ENCODE assay signal across 13 cellular contexts in the genomic region with DNA sequence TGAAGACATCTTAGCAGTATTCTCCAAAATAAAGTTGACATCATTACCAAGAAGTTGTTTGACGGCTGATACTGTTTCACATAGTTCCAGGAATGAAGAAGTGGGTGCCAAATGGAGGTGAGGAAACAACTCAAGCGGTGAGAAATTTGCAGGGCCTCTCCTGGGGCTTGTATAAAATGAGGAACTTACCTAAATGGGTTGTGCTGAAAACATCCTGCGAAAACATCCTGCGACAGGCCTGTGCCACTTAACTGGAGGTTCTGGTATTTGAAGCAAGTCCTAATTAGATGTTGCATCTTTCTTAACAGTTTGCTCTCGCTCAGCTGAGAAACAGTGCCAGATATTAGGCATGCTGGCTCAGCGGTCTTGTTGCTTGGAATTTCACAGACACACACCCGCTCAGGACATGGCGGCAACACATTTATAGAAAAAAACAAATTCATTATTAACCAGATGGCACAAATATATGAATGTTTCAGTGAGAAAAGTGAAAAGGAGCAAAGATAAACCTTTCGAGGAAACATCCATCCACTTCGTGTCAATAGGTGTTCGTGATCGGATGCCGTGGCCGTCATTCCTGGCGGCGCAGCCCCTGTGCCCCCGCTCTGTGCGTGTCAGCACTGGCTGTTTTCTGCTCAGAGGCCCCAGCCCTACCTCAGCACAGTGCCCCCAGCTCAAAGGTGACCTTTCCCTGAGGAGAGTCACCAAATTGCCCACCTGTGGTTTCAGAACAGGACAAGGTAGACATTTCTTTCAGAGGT.
DNase-seq lines count a peak whose midpoint lies in the region; ATAC-seq lines count a peak whose summit lies in the region.
"Had no signal": no experiment of that assay in that cellular context is flagged by ENCODE, and none has a peak within 500 bp of the region (broad histone marks: within the 10 kb centered on the region; RNA-seq: fewer than 3 reads in every experiment).

No MANE protein-coding gene starts in this region.

- no peak overlapping the region for H3K4me3 ChIP-seq in effector memory CD4-positive, alpha-beta T cell (ENCODE audit: insufficient read depth, low read depth, low read length, poor library complexity, severe bottlenecking)
- H3K4me3 ChIP-seq: hepatocyte had no signal

- no peaks in the 10 kb centered on the region for H3K4me1 ChIP-seq in effector memory CD4-positive, alpha-beta T cell (ENCODE audit: control insufficient read depth, insufficient read depth, low read length, poor library complexity, severe bottlenecking)

- H3K27me3 Mint-ChIP-seq in effector memory CD8-positive, alpha-beta T cell: no peaks in the 10 kb centered on the region
- H3K27me3 Mint-ChIP-seq: activated naive CD4-positive, alpha-beta T cell treated with anti-CD3 and anti-CD28 coated beads, Interleukin-2, amount 50 U/mL, for 24 hours had no signal

- H3K36me3 ChIP-seq in effector memory CD4-positive, alpha-beta T cell (ENCODE audit: control insufficient read depth, insufficient read depth, low read length): peaks cover 43% of the 10 kb centered on the region

- H3K9me3 ChIP-seq in effector memory CD4-positive, alpha-beta T cell (ENCODE audit: control insufficient read depth, low read length): no peaks in the 10 kb centered on the region

- ATAC-seq in GM18868 (IDR thresholded peaks at IDR 0.05; ENCODE audit: unreplicated experiment): peak; percentile 59
- ATAC-seq in effector memory CD8-positive, alpha-beta T cell (replicated peaks): peak; percentile 47

- peaks cover 79% of the 10 kb centered on the region for H3K36me3 Mint-ChIP-seq in effector memory CD8-positive, alpha-beta T cell (ENCODE audit: insufficient read depth)

- no peak overlapping the region for H3K4me3 Mint-ChIP-seq in effector memory CD8-positive, alpha-beta T cell
- H3K4me3 Mint-ChIP-seq: activated naive CD4-positive, alpha-beta T cell treated with anti-CD3 and anti-CD28 coated beads, Interleukin-2, amount 50 U/mL, for 24 hours; mesothelial cell of epicardium had no signal

- H3K27ac ChIP-seq in effector memory CD4-positive, alpha-beta T cell (ENCODE audit: insufficient read depth, low read length, poor library complexity, severe bottlenecking): no peak overlapping the region
- H3K27ac ChIP-seq: hepatocyte had no signal

- no peak overlapping the region for H3K27ac Mint-ChIP-seq in effector memory CD8-positive, alpha-beta T cell
- H3K27ac Mint-ChIP-seq: activated naive CD4-positive, alpha-beta T cell treated with anti-CD3 and anti-CD28 coated beads, Interleukin-2, amount 50 U/mL, for 24 hours; mesothelial cell of epicardium had no signal

- no peaks in the 10 kb centered on the region for H3K27me3 ChIP-seq in effector memory CD4-positive, alpha-beta T cell (replicated peaks; ENCODE audit: control insufficient read depth, insufficient read depth, low read length, poor library complexity, severe bottlenecking)
- H3K27me3 ChIP-seq: hepatocyte had no signal

- peaks cover 11 to 14% of the 10 kb centered on the region in 2 donors for H3K4me1 Mint-ChIP-seq in effector memory CD8-positive, alpha-beta T cell (ENCODE audit: low read depth in 2 of 2)

- DNase-seq in AML-193 (lab: John Stamatoyannopoulos, UW) (peak; percentile 32 to 45), NOMO-1 (lab: John Stamatoyannopoulos, UW; ENCODE audit: unreplicated experiment in 2 of 2) (peak; percentile 92 to 95), NCI-H524 (lab: John Stamatoyannopoulos, UW) (no peak)
- DNase-seq in effector memory CD8-positive, alpha-beta T cell: no peak
- no peak for DNase-seq in activated CD8-positive, alpha-beta memory T cell treated with anti-CD3 and anti-CD28 coated beads, Interleukin-2, amount 50 U/mL, for 4 hours
- no peak for DNase-seq in effector memory CD4-positive, alpha-beta T cell
- DNase-seq in stimulated activated CD4-positive, alpha-beta T cell treated with anti-CD3 and anti-CD28 coated beads, Interleukin-12 subunit alpha, Interleukin-12 subunit beta, amount 100 ng/mL, for 4 hours: no peak
- DNase-seq: small intestine, T1000 had no signal

- no peaks in the 10 kb centered on the region for H3K9me3 Mint-ChIP-seq in effector memory CD8-positive, alpha-beta T cell
- H3K9me3 Mint-ChIP-seq: activated naive CD4-positive, alpha-beta T cell treated with anti-CD3 and anti-CD28 coated beads, Interleukin-2, amount 50 U/mL, for 24 hours; mesothelial cell of epicardium had no signal

Comparison
In these comparisons a context has a peak if more than half of its experiments do, and no peak if none do; other contexts are left out.
1. DNase-seq: peak in AML-193 (2 of 2) and NOMO-1 (2 of 2); none in effector memory CD8-positive, alpha-beta T cell (0 of 3), activated CD8-positive, alpha-beta memory T cell treated with anti-CD3 and anti-CD28 coated beads, Interleukin-2, amount 50 U/mL, for 4 hours (single experiment), NCI-H524 (0 of 2), effector memory CD4-positive, alpha-beta T cell (0 of 3) and stimulated activated CD4-positive, alpha-beta T cell treated with anti-CD3 and anti-CD28 coated beads, Interleukin-12 subunit alpha, Interleukin-12 subunit beta, amount 100 ng/mL, for 4 hours (single experiment).